Comparison of ENCODE assay signal across 2 cellular contexts in genomic region chr3:150870406-150870805, GRCh38.
TF ChIP-seq lines count a peak whose summit lies in the region.

No MANE protein-coding gene starts in this region.

TF ChIP-seq in SK-N-SH, 30 proteins besides CTCF, POLR2A, EP300 and RAD21:
- no peak for TF ChIP-seq ZBTB33 (IDR thresholded peaks at IDR 0.05; ENCODE audit: borderline replicate concordance, low read depth)
- no peak for TF ChIP-seq ELF1 (IDR thresholded peaks at IDR 0.05)
- TF ChIP-seq CHD2 (IDR thresholded peaks at IDR 0.05; ENCODE audit: low read length, partially characterized antibody) = no peak
- no peak for TF ChIP-seq FOXM1 (IDR thresholded peaks at IDR 0.05; ENCODE audit: low read depth)
- TF ChIP-seq RXRA (IDR thresholded peaks at IDR 0.05; ENCODE audit: borderline replicate concordance, low read depth) = no peak
- TF ChIP-seq GABPA (IDR thresholded peaks at IDR 0.05; ENCODE audit: low read depth) = no peak
- no peak for TF ChIP-seq IRF3 (IDR thresholded peaks at IDR 0.05; ENCODE audit: low read depth, low read length)
- TF ChIP-seq FOXJ3 (CRISPR knock-in tag; IDR thresholded peaks at IDR 0.05) = no peak
- no peak for TF ChIP-seq NRF1 (IDR thresholded peaks at IDR 0.05; ENCODE audit: low read depth, low read length)
- TF ChIP-seq MAX (IDR thresholded peaks at IDR 0.05; ENCODE audit: low read depth) = no peak
- TF ChIP-seq TEAD4 (IDR thresholded peaks at IDR 0.05; ENCODE audit: borderline replicate concordance, insufficient read depth) = no peak
- no peak for TF ChIP-seq POLR2AphosphoS5 (IDR thresholded peaks at IDR 0.05; ENCODE audit: low read depth, low read length)
- TF ChIP-seq TAF1 (IDR thresholded peaks at IDR 0.05; ENCODE audit: borderline replicate concordance, low read depth, low read length) = no peak
- no peak for TF ChIP-seq RFX5 (IDR thresholded peaks at IDR 0.05; ENCODE audit: low read length)
- no peak for TF ChIP-seq USF2 (IDR thresholded peaks at IDR 0.05; ENCODE audit: borderline replicate concordance, low read depth, low read length)
- no peak for TF ChIP-seq RCOR1 (IDR thresholded peaks at IDR 0.05; ENCODE audit: low read length)
- TF ChIP-seq JUND (IDR thresholded peaks at IDR 0.05) = no peak

TF ChIP-seq in SK-N-SH treated with all-trans-retinoic acid at 6 μM for 48 hours, 23 proteins besides CTCF, POLR2A, EP300 and RAD21 (continued from another document):
- TF ChIP-seq TSHZ2 (CRISPR knock-in tag; IDR thresholded peaks at IDR 0.05) (no peak), GLIS3 (CRISPR knock-in tag; IDR thresholded peaks at IDR 0.05) (no peak)
TF ChIP-seq in SK-N-SH treated with all-trans-retinoic acid at 6 μM for 48 hours: peak in this region for 0.
